8 cellular contexts compared by ENCODE assay signal in genomic region chr13:38872693-38873092, GRCh38.
DNase-seq lines count a peak whose midpoint lies in the region; ATAC-seq, FAIRE-seq and TF ChIP-seq lines count a peak whose summit lies in the region.

No MANE protein-coding gene starts in this region.

- POLR2A ChIA-PET in MCF 10A (lab: Yijun Ruan, JAX), result interaction anchor here (1.6 kb wide), 1 partner anchor 188 kb away, joined by 5 read pairs; no protein-coding TSS in a partner anchor

- H3K79me2 ChIP-seq in OCI-LY3 (ENCODE audit: low read length), result no peaks in the 10 kb centered on the region

- H3K9me3 ChIP-seq in breast epithelium (no peaks in the 10 kb centered on the region), OCI-LY3 (ENCODE audit: insufficient read depth, low read length) (no peaks in the 10 kb centered on the region), kidney (ENCODE audit: control insufficient read depth in 1 of 2, low read length in 2 of 2) (no peaks in the 10 kb centered on the region)

- H3K9me3 Mint-ChIP-seq in MCF 10A (ENCODE audit: unreplicated experiment), result no peaks in the 10 kb centered on the region

- no peaks in the 10 kb centered on the region for H3K4me1 Mint-ChIP-seq in MCF 10A (ENCODE audit: insufficient read depth, unreplicated experiment)

- H3K27ac Mint-ChIP-seq in MCF 10A (ENCODE audit: low read depth, unreplicated experiment), result no peak overlapping the region

- no peaks in the 10 kb centered on the region for H4K20me1 ChIP-seq in OCI-LY3 (ENCODE audit: insufficient read depth, low read length)

- H3K4me3 Mint-ChIP-seq in MCF 10A (ENCODE audit: unreplicated experiment), result no peak overlapping the region

- FAIRE-seq in kidney (lab: Jason Lieb, UNC), result no peak

- H3K27me3 ChIP-seq in breast epithelium (no peaks in the 10 kb centered on the region), OCI-LY3 (ENCODE audit: low read depth, low read length) (peaks cover 25% of the 10 kb centered on the region; the same call in 1 of the 2 replicates)

- H2AFZ ChIP-seq in OCI-LY3 (ENCODE audit: low read depth, low read length), result peak overlapping the region; percentile 88

- TF ChIP-seq CTCF in MCF 10A (IDR thresholded peaks at IDR 0.05; ENCODE audit: unreplicated experiment) (peak; percentile 49), breast epithelium (IDR thresholded peaks at IDR 0.05) (peak in 1 of 3 donors; percentile 28), OCI-LY3 (IDR thresholded peaks at IDR 0.05; ENCODE audit: low read depth, low read length) (peak; percentile 93), kidney (IDR thresholded peaks at IDR 0.05; ENCODE audit: borderline replicate concordance, extremely low read depth, insufficient read depth) (peak; percentile 22)

- CTCF ChIA-PET in MCF 10A (lab: Yijun Ruan, JAX), result interaction anchor here (0.6 to 6.6 kb wide), 23 partner anchors 11 to 1564 kb away, joined by 3 to 34 read pairs (median 4); partner anchors contain the start of gene FREM2

- ATAC-seq in HG02885 (IDR thresholded peaks at IDR 0.05; ENCODE audit: poor library complexity, unreplicated experiment), result peak; percentile 84

- intact Hi-C loops in MCF 10A (cut with micrococcal nuclease) (loop anchor here (5.0 kb wide), 2 partner anchors 185 to 1800 kb away; partner anchors contain the start of gene FREM2), breast epithelium (cut with DNase I; ENCODE audit: low total_unique reads) (no loop called here), kidney (cut with DNase I) (no loop called here)

- H3K4me3 ChIP-seq in breast epithelium (no peak overlapping the region), OCI-LY3 (ENCODE audit: low read length) (peak overlapping the region; percentile 60), kidney (ENCODE audit: low read length in 2 of 2) (no peak overlapping the region)

- no peak for TF ChIP-seq POLR2A in breast epithelium (IDR thresholded peaks at IDR 0.05)

- H3K4me1 ChIP-seq in breast epithelium (no peaks in the 10 kb centered on the region), OCI-LY3 (ENCODE audit: low read length) (no peaks in the 10 kb centered on the region), kidney (ENCODE audit: control insufficient read depth in 1 of 2, insufficient read depth in 1 of 2, low read depth in 1 of 2, low read length in 2 of 2) (peaks cover 4 to 8% of the 10 kb centered on the region in 2 donors)

- peak overlapping the region; percentile 76 for H3K4me2 ChIP-seq in OCI-LY3 (ENCODE audit: low read length)

- H3K36me3 Mint-ChIP-seq in MCF 10A (ENCODE audit: insufficient read depth, unreplicated experiment), result no peaks in the 10 kb centered on the region

- H3K27ac ChIP-seq in breast epithelium (no peak overlapping the region), OCI-LY3 (ENCODE audit: low read length) (no peak overlapping the region), kidney (ENCODE audit: low read depth in 2 of 2, low read length in 2 of 2) (no peak overlapping the region)

- BruUV-seq in MCF 10A (replicated peaks; lab: Mats Ljungman, UMichigan), result no TSS peak

- DNase-seq in MCF 10A (ENCODE audit: unreplicated experiment), result peak; percentile 68
- no peak for DNase-seq in breast epithelium (ENCODE audit: low spot score in 2 of 2)
- peak in 34 of 56 donors; percentile 1 to 71 (median 12) for DNase-seq in amygdala (lab: John Stamatoyannopoulos, UW)
- DNase-seq in kidney, result no peak
- peak; percentile 52 for DNase-seq in stimulated activated CD8-positive, alpha-beta memory T cell treated with anti-CD3 and anti-CD28 coated beads, Interleukin-4, amount 100 ng/mL, for 48 hours
- DNase-seq in activated effector memory CD4-positive, alpha-beta T cell treated with Interleukin-2 at 50 U/mL for 16 hours, result no peak

- 0 out of 2 replicates have a peak overlapping the region, but pooled peaks have one; percentile 8 for H3K9ac ChIP-seq in OCI-LY3 (ENCODE audit: low read length)
- no peak overlapping the region for H3K9ac ChIP-seq in kidney (ENCODE audit: low read length in 2 of 2)

- H3K36me3 ChIP-seq in breast epithelium, result no peaks in the 10 kb centered on the region
- no peaks in the 10 kb centered on the region for H3K36me3 ChIP-seq in OCI-LY3 (replicated peaks; ENCODE audit: low read depth, low read length)
- peaks cover 4 to 5% of the 10 kb centered on the region in 2 donors for H3K36me3 ChIP-seq in kidney (ENCODE audit: control insufficient read depth in 1 of 2, insufficient read depth in 2 of 2, low read length in 2 of 2)

- peaks cover 70% of the 10 kb centered on the region for H3K27me3 Mint-ChIP-seq in MCF 10A (ENCODE audit: insufficient read depth, unreplicated experiment)

Comparison
In these comparisons a context has a peak if more than half of its experiments do, and no peak if none do; other contexts are left out.
1. DNase-seq: peak in MCF 10A (single experiment), amygdala (34 of 56) and stimulated activated CD8-positive, alpha-beta memory T cell treated with anti-CD3 and anti-CD28 coated beads, Interleukin-4, amount 100 ng/mL, for 48 hours (single experiment); none in breast epithelium (0 of 2), kidney (single experiment) and activated effector memory CD4-positive, alpha-beta T cell treated with Interleukin-2 at 50 U/mL for 16 hours (single experiment).